23 cellular contexts compared by ENCODE assay signal in genomic region chr4:105587851-105588250, GRCh38. TPM values are rescaled to one million over a fixed set of nuclear protein-coding genes. Genes with fewer than 3 reads are reported as not detected.
DNase-seq lines count a peak whose midpoint lies in the region; ATAC-seq and TF ChIP-seq lines count a peak whose summit lies in the region.
"Had no signal": no experiment of that assay in that cellular context is flagged by ENCODE, and none has a peak within 500 bp of the region (broad histone marks: within the 10 kb centered on the region; RNA-seq: fewer than 3 reads in every experiment).

No MANE protein-coding gene starts in this region.

- WGBS in prostate gland = 71% methylated on average over 2 of the region's 2 CpGs
- no CpG with 5 or more reads among the region's 2 CpGs for WGBS in mesendoderm (ENCODE audit: extremely low coverage, insufficient coverage, low lambda C conversion rate)

- H3K4me3 Mint-ChIP-seq in natural killer cell = no peak overlapping the region
- H3K4me3 Mint-ChIP-seq: activated CD4-positive, alpha-beta memory T cell treated with anti-CD3 and anti-CD28 coated beads, Interleukin-2, amount 10 ng/mL, durations not matched to agents 7 days and 5 days; activated naive CD8-positive, alpha-beta T cell treated with anti-CD3 and anti-CD28 coated beads, Interleukin-2, amount 50 U/mL, for 24 hours; CD14-positive monocyte; GM23338 had no signal

- H4K8ac ChIP-seq in mesendoderm (ENCODE audit: low read depth, low read length) = no peak overlapping the region

- no peak overlapping the region for H2BK15ac ChIP-seq in mesendoderm (replicated peaks; ENCODE audit: low read depth)

- TF ChIP-seq POLR2A in prostate gland (IDR thresholded peaks at IDR 0.05) = no peak

- H3K4me2 ChIP-seq in DND-41 (ENCODE audit: insufficient read depth, low read length) (no peak overlapping the region), mesendoderm (ENCODE audit: low read length) (no peak overlapping the region)
- H3K4me2 ChIP-seq: GM23338 had no signal

- no peak for DNase-seq in DND-41
- peak; percentile 20 for DNase-seq in epithelial cell of proximal tubule (ENCODE audit: low read depth)
- DNase-seq in prostate gland (ENCODE audit: low spot score) = no peak
- no peak for DNase-seq in GM13977 (ENCODE audit: low spot score)
- no peak for DNase-seq in natural killer cell
- DNase-seq in mesendoderm = no peak
- DNase-seq: activated CD4-positive, alpha-beta memory T cell treated with anti-CD3 and anti-CD28 coated beads, Interleukin-2, amount 10 ng/mL, durations not matched to agents 7 days and 5 days; activated effector memory CD4-positive, alpha-beta T cell treated with anti-CD3 and anti-CD28 coated beads, Interleukin-2, amount 50 U/mL, for 16 hours; activated naive CD8-positive, alpha-beta T cell treated with anti-CD3 and anti-CD28 coated beads, Interleukin-2, amount 50 U/mL, for 24 hours; effector memory CD4-positive, alpha-beta T cell; midbrain; NCI-H1436 treated with DMSO at 0.1 percent for 48 hours; NCI-H510A treated with DMSO at 0.1 percent for 48 hours; sigmoid colon; T1000 had no signal

- H3K4me3 ChIP-seq in DND-41 (ENCODE audit: low read depth in 1 of 2, low read length in 2 of 2) = no peak overlapping the region
- H3K4me3 ChIP-seq in epithelial cell of proximal tubule (ENCODE audit: low read depth, low read length) = no peak overlapping the region
- no peak overlapping the region for H3K4me3 ChIP-seq in prostate gland
- H3K4me3 ChIP-seq in mesendoderm (ENCODE audit: low read length) = no peak overlapping the region
- H3K4me3 ChIP-seq: GM23338, sigmoid colon had no signal

- H2AK5ac ChIP-seq in mesendoderm (ENCODE audit: low read length) = no peak overlapping the region

- H3K9me3 ChIP-seq in DND-41 (ENCODE audit: insufficient read depth, low read length, severe bottlenecking) (no peaks in the 10 kb centered on the region), prostate gland (no peaks in the 10 kb centered on the region)
- H3K9me3 ChIP-seq: sigmoid colon had no signal

- no peak overlapping the region for H2BK120ac ChIP-seq in mesendoderm (ENCODE audit: low read depth, low read length)

- no peaks in the 10 kb centered on the region for H3K36me3 ChIP-seq in DND-41 (ENCODE audit: insufficient read depth, low read length)
- H3K36me3 ChIP-seq in prostate gland = no peaks in the 10 kb centered on the region
- H3K36me3 ChIP-seq in mesendoderm (ENCODE audit: control insufficient read depth, insufficient read depth, low read length) = no peaks in the 10 kb centered on the region
- H3K36me3 ChIP-seq: sigmoid colon had no signal

- H3K27ac Mint-ChIP-seq in natural killer cell = no peak overlapping the region
- H3K27ac Mint-ChIP-seq: activated CD4-positive, alpha-beta memory T cell treated with anti-CD3 and anti-CD28 coated beads, Interleukin-2, amount 10 ng/mL, durations not matched to agents 7 days and 5 days; activated naive CD8-positive, alpha-beta T cell treated with anti-CD3 and anti-CD28 coated beads, Interleukin-2, amount 50 U/mL, for 24 hours; CD14-positive monocyte; GM23338 had no signal

- H3K4ac ChIP-seq in mesendoderm (ENCODE audit: low read depth, low read length) = no peak overlapping the region

- H3K4me1 Mint-ChIP-seq in natural killer cell = no peaks in the 10 kb centered on the region
- H3K4me1 Mint-ChIP-seq: activated naive CD8-positive, alpha-beta T cell treated with anti-CD3 and anti-CD28 coated beads, Interleukin-2, amount 50 U/mL, for 24 hours had no signal

- H3K79me1 ChIP-seq in mesendoderm (ENCODE audit: low read length) = no peaks in the 10 kb centered on the region

- no peak overlapping the region for H3K18ac ChIP-seq in mesendoderm (ENCODE audit: low read length)

- no peaks in the 10 kb centered on the region for H3K36me3 Mint-ChIP-seq in natural killer cell
- H3K36me3 Mint-ChIP-seq: CD14-positive monocyte had no signal

- no peak for TF ChIP-seq CTCF in DND-41 (IDR thresholded peaks at IDR 0.05; ENCODE audit: borderline replicate concordance, extremely low read depth, low read length, poor library complexity, severe bottlenecking)
- TF ChIP-seq CTCF in epithelial cell of proximal tubule (conservative IDR thresholded peaks at IDR 0.05; ENCODE audit: low read depth, low read length) = no peak
- no peak for TF ChIP-seq CTCF in prostate gland (IDR thresholded peaks at IDR 0.05)
- no peak for TF ChIP-seq CTCF in GM13977 (IDR thresholded peaks at IDR 0.05; ENCODE audit: extremely low read depth, insufficient read depth, missing control alignments)
- no peak for TF ChIP-seq CTCF in natural killer cell (IDR thresholded peaks at IDR 0.05)

- in situ Hi-C loops in GM13977 (cut with MboI; ENCODE audit: low pct_unique_long_range_greater_than_20kb, low sequenced_read_pairs, unreplicated experiment) = no loop called here

- H3K4me1 ChIP-seq in DND-41 (ENCODE audit: insufficient read depth, low read length) (no peaks in the 10 kb centered on the region), prostate gland (replicated peaks) (peaks cover 4% of the 10 kb centered on the region), mesendoderm (ENCODE audit: control insufficient read depth, low read depth, low read length) (no peaks in the 10 kb centered on the region)
- H3K4me1 ChIP-seq: sigmoid colon had no signal

- no peak overlapping the region for H4K5ac ChIP-seq in mesendoderm (ENCODE audit: low read length)

- H3K56ac ChIP-seq in mesendoderm (ENCODE audit: low read length) = no peak overlapping the region

- peak; percentile 31; the same call in 1 of the 3 replicates for ATAC-seq in DND-41 (ENCODE audit: insufficient read depth, low read depth)
- peak; percentile 19 for ATAC-seq in HG03175 (IDR thresholded peaks at IDR 0.05; ENCODE audit: unreplicated experiment)
- ATAC-seq in HG03097 (IDR thresholded peaks at IDR 0.05; ENCODE audit: low FRiP score, unreplicated experiment) = no peak
- no peak for ATAC-seq in natural killer cell
- ATAC-seq: activated naive CD8-positive, alpha-beta T cell treated with anti-CD3 and anti-CD28 coated beads, Interleukin-2, amount 50 U/mL, for 24 hours; esophagus mucosa; GM23338 had no signal

- no peak overlapping the region for H2BK5ac ChIP-seq in mesendoderm (ENCODE audit: low read length)

- no peak overlapping the region for H3K27ac ChIP-seq in DND-41 (ENCODE audit: low read length)
- H3K27ac ChIP-seq in prostate gland = peak overlapping the region; percentile 50 to 69
- no peak overlapping the region for H3K27ac ChIP-seq in mesendoderm (ENCODE audit: low read depth, low read length)
- H3K27ac ChIP-seq: sigmoid colon had no signal

- no peak overlapping the region for H2AFZ ChIP-seq in DND-41 (ENCODE audit: low read depth, low read length)
- H2AFZ ChIP-seq: GM23338 had no signal

- H3K27me3 ChIP-seq in DND-41 (ENCODE audit: insufficient read depth, low read length, poor library complexity) (peaks cover 3% of the 10 kb centered on the region), prostate gland (replicated peaks; ENCODE audit: insufficient read depth) (no peaks in the 10 kb centered on the region), mesendoderm (ENCODE audit: insufficient read depth, low read length, poor library complexity) (no peaks in the 10 kb centered on the region)
- H3K27me3 ChIP-seq: sigmoid colon had no signal

- H3K9ac ChIP-seq in DND-41 (ENCODE audit: low read depth, low read length) (no peak overlapping the region), mesendoderm (ENCODE audit: low read length) (no peak overlapping the region)

- intact Hi-C loops in prostate gland (cut with DNase I) = no loop called here
- intact Hi-C loops in natural killer cell (cut with micrococcal nuclease) = no loop called here

- no peaks in the 10 kb centered on the region for H4K20me1 ChIP-seq in DND-41 (ENCODE audit: insufficient read depth, low read length)

- peaks cover 0 to 14% of the 10 kb centered on the region in 2 donors for H3K27me3 Mint-ChIP-seq in natural killer cell (ENCODE audit: low read depth in 2 of 2)

- no peak overlapping the region for H3K23ac ChIP-seq in mesendoderm (ENCODE audit: low read length)

- H3K79me2 ChIP-seq in DND-41 (ENCODE audit: insufficient read depth, low read length) = no peaks in the 10 kb centered on the region
- no peaks in the 10 kb centered on the region for H3K79me2 ChIP-seq in mesendoderm (ENCODE audit: control insufficient read depth, insufficient read depth, low read length)

- peaks cover 0 to 2% of the 10 kb centered on the region in 2 donors for H3K9me3 Mint-ChIP-seq in natural killer cell
- H3K9me3 Mint-ChIP-seq: activated CD4-positive, alpha-beta memory T cell treated with anti-CD3 and anti-CD28 coated beads, Interleukin-2, amount 10 ng/mL, durations not matched to agents 7 days and 5 days; activated naive CD8-positive, alpha-beta T cell treated with anti-CD3 and anti-CD28 coated beads, Interleukin-2, amount 50 U/mL, for 24 hours; CD14-positive monocyte; GM23338 had no signal

RNA-seq across cellular contexts. Expression of gene ARHGEF38, which starts 35.4 kb away (rescaled TPM):
- 0.07 and 0.46 TPM in 2 replicates for total RNA-seq in epithelial cell of proximal tubule
- 10 to 100 TPM; 10.4 to 25.7 TPM for total RNA-seq in prostate gland
- total RNA-seq in natural killer cell = not detected
- polyA plus RNA-seq in mesendoderm (2013, experiment 1 of 2) = not detected
- not detected for polyA plus RNA-seq in mesendoderm (2013, experiment 2 of 2)
- total RNA-seq: activated CD4-positive, alpha-beta memory T cell treated with anti-CD3 and anti-CD28 coated beads, Interleukin-2, amount 10 ng/mL, durations not matched to agents 7 days and 5 days; GM23338; MCF 10A; sigmoid colon had no signal
- polyA plus RNA-seq: AG04450, CD14-positive monocyte, neural cell had no signal

Comparison
In these comparisons a context has a peak if more than half of its experiments do, and no peak if none do; other contexts are left out.
1. ATAC-seq: peak in DND-41 (single experiment) and HG03175 (single experiment); none in HG03097 (single experiment) and natural killer cell (0 of 3).
2. H3K27ac ChIP-seq: peak in prostate gland (2 of 2); none in DND-41 (single experiment) and mesendoderm (single experiment).